7 cellular contexts compared by ENCODE assay signal in the genomic region with DNA sequence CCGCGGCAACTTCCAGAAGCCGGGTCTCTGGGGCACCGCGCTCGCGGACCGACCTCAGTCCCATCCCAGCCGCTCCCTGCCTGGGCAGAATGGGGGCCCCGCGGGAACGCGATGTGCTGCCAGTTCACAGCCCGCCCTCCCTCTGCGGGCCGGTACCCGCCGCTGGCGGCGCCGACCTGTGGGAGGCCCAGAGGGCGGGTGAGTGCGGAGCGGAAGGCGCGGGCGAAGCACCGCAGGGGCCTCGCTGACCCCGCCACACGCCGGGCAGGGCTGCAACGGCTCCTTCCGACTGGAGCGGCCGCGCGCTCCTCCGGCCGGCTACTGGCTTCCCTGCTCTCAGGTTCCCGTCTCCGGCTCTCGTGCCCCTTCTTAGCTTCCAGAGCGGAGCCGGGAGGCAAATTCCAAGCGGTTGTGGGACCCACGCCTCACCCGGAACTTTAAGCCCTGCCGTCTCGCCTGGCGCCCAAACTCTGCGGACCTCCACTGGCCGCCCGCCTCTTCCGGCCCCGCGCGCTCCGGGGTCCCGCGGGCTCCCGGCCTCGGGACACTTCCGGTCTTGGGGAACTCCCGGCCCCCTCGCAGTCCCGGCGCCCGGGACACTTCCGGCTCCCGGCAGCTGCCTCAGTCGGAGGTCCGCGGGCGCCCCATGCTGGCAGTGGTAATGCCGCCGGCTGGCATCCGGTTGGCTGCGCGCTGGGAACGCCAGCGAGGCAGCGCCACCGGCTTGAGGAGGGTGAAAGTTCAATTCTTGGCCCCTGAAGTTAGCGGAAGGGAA. TPM values are rescaled to one million over a fixed set of nuclear protein-coding genes. Genes with fewer than 3 reads are reported as not detected.
DNase-seq lines count a peak whose midpoint lies in the region; ATAC-seq, FAIRE-seq and TF ChIP-seq lines count a peak whose summit lies in the region.

A gene with protein sequence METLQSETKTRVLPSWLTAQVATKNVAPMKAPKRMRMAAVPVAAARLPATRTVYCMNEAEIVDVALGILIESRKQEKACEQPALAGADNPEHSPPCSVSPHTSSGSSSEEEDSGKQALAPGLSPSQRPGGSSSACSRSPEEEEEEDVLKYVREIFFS (minus strand): TSS at position 485 of the 775 bp plus-strand sequence. CDS start 1,785 bp downstream, outside the sequence.

- intact Hi-C loops in sciatic nerve (cut with DNase I): loop anchor here (10.0 kb wide), 1 partner anchor 176 kb away; no protein-coding TSS in a partner anchor

- ATAC-seq in HG02981 (IDR thresholded peaks at IDR 0.05; ENCODE audit: unreplicated experiment) (peak; percentile 75), sciatic nerve (peak; percentile 98)

- in situ Hi-C loops in astrocyte of the cerebellum (cut with HindIII; ENCODE audit: low sequenced_read_pairs): no loop called here

- TF ChIP-seq CTCF in astrocyte of the cerebellum (IDR thresholded peaks at IDR 0.05; ENCODE audit: low read depth, low read length, missing control alignments): peak; percentile 36

- DNase-seq in GM18507 (ENCODE audit: extremely low spot score, insufficient read length, low read depth) (peak; percentile 79), NCI-H2029 (lab: John Stamatoyannopoulos, UW) (peak; percentile 91), T-helper 22 cell (ENCODE audit: low read depth) (peak; percentile 78), astrocyte of the cerebellum (ENCODE audit: low read depth) (peak; percentile 46), hypothalamus (lab: John Stamatoyannopoulos, UW) (peak; percentile 54 to 96 (median 88)), sciatic nerve (ENCODE audit: low spot score) (peak; percentile 97)

- peak within 1 kb of the TSS; percentile 76 for H3K4me3 ChIP-seq in astrocyte of the cerebellum (ENCODE audit: low read depth, low read length)

- FAIRE-seq in GM18507 (lab: Jason Lieb, UNC): peak; percentile 63

RNA-seq across cellular contexts. Expression of the gene that starts here (rescaled TPM):
- 39.8 TPM for total RNA-seq in sciatic nerve

Comparison
In these comparisons a context has a peak if more than half of its experiments do, and no peak if none do; other contexts are left out.
1. Peak in every context shown above with its lines: DNase-seq, ATAC-seq and H3K4me3 ChIP-seq.
2. DNase-seq: peak in every context shown above with its lines; median percentile 97 in sciatic nerve; 91 in NCI-H2029; 88 in hypothalamus; 79 in GM18507; 78 in T-helper 22 cell; 46 in astrocyte of the cerebellum.